In genomic region chr20:8652396-8652795, GRCh38 we compare ENCODE assay signal across 18 cellular contexts.
"Had no signal": no experiment of that assay in that cellular context is flagged by ENCODE, and none has a peak within 500 bp of the region (broad histone marks: within the 10 kb centered on the region; RNA-seq: fewer than 3 reads in every experiment).

No MANE protein-coding gene starts in this region.

- H3K9me3 Mint-ChIP-seq: naive thymus-derived CD8-positive, alpha-beta T cell had no signal

- H3K27ac ChIP-seq: dorsolateral prefrontal cortex, neutrophil, skin epidermis, stomach, thoracic aorta had no signal

- ATAC-seq: esophagus mucosa; heart left ventricle; naive thymus-derived CD8-positive, alpha-beta T cell had no signal

- H3K4me3 Mint-ChIP-seq: naive thymus-derived CD8-positive, alpha-beta T cell had no signal

- H3K27ac Mint-ChIP-seq: naive thymus-derived CD8-positive, alpha-beta T cell had no signal

- H3K9me3 ChIP-seq: heart left ventricle, neutrophil, sigmoid colon, stomach, thoracic aorta had no signal

- DNase-seq: cortex of kidney; dorsolateral prefrontal cortex; effector CD8-positive, alpha-beta T cell; heart left ventricle; hippocampal formation; mammary epithelial cell; naive thymus-derived CD8-positive, alpha-beta T cell; posterior cingulate gyrus; sigmoid colon; stimulated activated CD4-positive, alpha-beta T cell treated with anti-CD3 and anti-CD28 coated beads, Interleukin-12 subunit alpha, Interleukin-12 subunit beta, amount 100 ng/mL, for 4 hours; stimulated activated naive CD4-positive, alpha-beta T cell; stomach; substantia nigra; trophoblast cell had no signal

- H3K36me3 Mint-ChIP-seq: naive thymus-derived CD8-positive, alpha-beta T cell had no signal

- H3K27me3 ChIP-seq: dorsolateral prefrontal cortex, heart left ventricle, neutrophil, sigmoid colon, stomach had no signal

- H3K4me3 ChIP-seq: heart left ventricle, sigmoid colon, skin epidermis, stomach, thoracic aorta had no signal

- H3K36me3 ChIP-seq: heart left ventricle, neutrophil, sigmoid colon, stomach, thoracic aorta had no signal
